25 cellular contexts compared by ENCODE assay signal in genomic region chr5:74173260-74173659, GRCh38.
DNase-seq lines count a peak whose midpoint lies in the region; ATAC-seq, FAIRE-seq and TF ChIP-seq lines count a peak whose summit lies in the region.
"Had no signal": no experiment of that assay in that cellular context is flagged by ENCODE, and none has a peak within 500 bp of the region (broad histone marks: within the 10 kb centered on the region; RNA-seq: fewer than 3 reads in every experiment).

No MANE protein-coding gene starts in this region.

- H3K4me2 ChIP-seq in astrocyte (ENCODE audit: low read length) = no peak overlapping the region

- H3K36me3 ChIP-seq in HEK293 (ENCODE audit: control insufficient read depth in 2 of 2, insufficient read depth in 1 of 2, low read length in 2 of 2) = no peaks in the 10 kb centered on the region
- no peaks in the 10 kb centered on the region for H3K36me3 ChIP-seq in astrocyte (ENCODE audit: insufficient read depth, low read length)
- H3K36me3 ChIP-seq: brain microvascular endothelial cell, lower lobe of right lung, upper lobe of left lung had no signal

- no peak for FAIRE-seq in astrocyte (lab: Jason Lieb, UNC)

- H3K27ac ChIP-seq in HEK293 (ENCODE audit: extremely low read depth, low read depth, low read length) (no peak overlapping the region), astrocyte (ENCODE audit: low read depth, low read length) (peak overlapping the region; percentile 22)
- H3K27ac ChIP-seq: brain microvascular endothelial cell, lower lobe of right lung, upper lobe of left lung, VCaP had no signal

- no peak for ATAC-seq in GM18909 (IDR thresholded peaks at IDR 0.05; ENCODE audit: poor library complexity, unreplicated experiment)
- ATAC-seq: lower lobe of right lung; Panc1; right cardiac atrium; stimulated activated effector memory CD8-positive, alpha-beta T cell treated with anti-CD3 and anti-CD28 coated beads, Interleukin-12 subunit alpha, Interleukin-12 subunit beta, amount 100 ng/mL, for 72 hours had no signal

- H3K4me1 ChIP-seq in HEK293 (ENCODE audit: control insufficient read depth, insufficient read depth, low read length) = peaks cover 1% of the 10 kb centered on the region
- H3K4me1 ChIP-seq in astrocyte (ENCODE audit: insufficient read depth, low read length) = peaks cover 9% of the 10 kb centered on the region
- H3K4me1 ChIP-seq: lower lobe of right lung, upper lobe of left lung had no signal

- H3K27ac Mint-ChIP-seq in astrocyte (ENCODE audit: unreplicated experiment) (peak overlapping the region; percentile 23), endothelial cell (ENCODE audit: unreplicated experiment) (no peak overlapping the region)
- H3K27ac Mint-ChIP-seq: activated CD4-positive, alpha-beta T cell treated with anti-CD3 and anti-CD28 coated beads, Interleukin-2, amount 10 ng/mL, durations not matched to agents 24 days and 14 days; activated T-cell treated with anti-CD3 and anti-CD28 coated beads, Interleukin-2, amount 50 U/mL, for 24 hours; CD4-positive, alpha-beta memory T cell; stimulated activated effector memory CD8-positive, alpha-beta T cell treated with anti-CD3 and anti-CD28 coated beads, Interleukin-12 subunit alpha, Interleukin-12 subunit beta, amount 100 ng/mL, for 72 hours had no signal

- peaks cover 3% of the 10 kb centered on the region for H3K9me3 Mint-ChIP-seq in astrocyte (ENCODE audit: unreplicated experiment)
- no peaks in the 10 kb centered on the region for H3K9me3 Mint-ChIP-seq in endothelial cell (ENCODE audit: unreplicated experiment)
- H3K9me3 Mint-ChIP-seq: activated CD4-positive, alpha-beta T cell treated with anti-CD3 and anti-CD28 coated beads, Interleukin-2, amount 10 ng/mL, durations not matched to agents 24 days and 14 days; activated T-cell treated with anti-CD3 and anti-CD28 coated beads, Interleukin-2, amount 50 U/mL, for 24 hours; neural crest cell; stimulated activated effector memory CD8-positive, alpha-beta T cell treated with anti-CD3 and anti-CD28 coated beads, Interleukin-12 subunit alpha, Interleukin-12 subunit beta, amount 100 ng/mL, for 72 hours had no signal

- H3K27me3 ChIP-seq in astrocyte (ENCODE audit: insufficient read depth, low read length) = no peaks in the 10 kb centered on the region
- H3K27me3 ChIP-seq: brain microvascular endothelial cell, upper lobe of left lung had no signal

- TF ChIP-seq CTCF in HEK293 (tag by site-specific recombination; IDR thresholded peaks at IDR 0.05) (no peak), astrocyte (IDR thresholded peaks at IDR 0.05; ENCODE audit: insufficient read depth, low read depth, low read length) (no peak), endothelial cell (IDR thresholded peaks at IDR 0.05; ENCODE audit: unreplicated experiment) (no peak)

- H3K27me3 Mint-ChIP-seq in astrocyte (ENCODE audit: low read depth, unreplicated experiment) (peaks cover 11% of the 10 kb centered on the region), endothelial cell (ENCODE audit: unreplicated experiment) (no peaks in the 10 kb centered on the region)
- H3K27me3 Mint-ChIP-seq: activated CD4-positive, alpha-beta T cell treated with anti-CD3 and anti-CD28 coated beads, Interleukin-2, amount 10 ng/mL, durations not matched to agents 24 days and 14 days had no signal

- no peaks in the 10 kb centered on the region for H3K79me2 ChIP-seq in astrocyte (ENCODE audit: insufficient read depth, low read length)

- H3K9ac ChIP-seq in astrocyte (ENCODE audit: low read length) = no peak overlapping the region

- CTCF ChIA-PET in HEK293 (lab: Yijun Ruan, JAX) = interaction anchor here (0.7 to 1.3 kb wide), 2 partner anchors 13 to 37 kb away, joined by 3 to 5 read pairs; no protein-coding TSS in a partner anchor

- H4K20me1 ChIP-seq in astrocyte (ENCODE audit: insufficient read depth, low read length) = no peaks in the 10 kb centered on the region

- H3K4me3 Mint-ChIP-seq in astrocyte (ENCODE audit: unreplicated experiment) = no peak overlapping the region
- H3K4me3 Mint-ChIP-seq in endothelial cell (ENCODE audit: unreplicated experiment) = no peak overlapping the region
- H3K4me3 Mint-ChIP-seq: activated CD4-positive, alpha-beta T cell treated with anti-CD3 and anti-CD28 coated beads, Interleukin-2, amount 10 ng/mL, durations not matched to agents 24 days and 14 days; activated T-cell treated with anti-CD3 and anti-CD28 coated beads, Interleukin-2, amount 50 U/mL, for 24 hours; CD4-positive, alpha-beta memory T cell; neural crest cell; stimulated activated effector memory CD8-positive, alpha-beta T cell treated with anti-CD3 and anti-CD28 coated beads, Interleukin-12 subunit alpha, Interleukin-12 subunit beta, amount 100 ng/mL, for 72 hours had no signal

- H3K4me3 ChIP-seq in HEK293 (ENCODE audit: low read depth, low read length) (no peak overlapping the region), astrocyte (ENCODE audit: insufficient read depth, low read depth, low read length) (no peak overlapping the region)
- H3K4me3 ChIP-seq: lower lobe of right lung, upper lobe of left lung had no signal

- no peaks in the 10 kb centered on the region for H3K36me3 Mint-ChIP-seq in astrocyte (ENCODE audit: low read depth, unreplicated experiment)
- H3K36me3 Mint-ChIP-seq in endothelial cell (ENCODE audit: low read depth, unreplicated experiment) = peaks cover 3% of the 10 kb centered on the region
- H3K36me3 Mint-ChIP-seq: CD4-positive, alpha-beta memory T cell; stimulated activated effector memory CD8-positive, alpha-beta T cell treated with anti-CD3 and anti-CD28 coated beads, Interleukin-12 subunit alpha, Interleukin-12 subunit beta, amount 100 ng/mL, for 72 hours had no signal

- H3K4me1 Mint-ChIP-seq in astrocyte (ENCODE audit: low read depth, unreplicated experiment) (peaks cover 17% of the 10 kb centered on the region), endothelial cell (ENCODE audit: unreplicated experiment) (peaks cover 14% of the 10 kb centered on the region)
- H3K4me1 Mint-ChIP-seq: activated CD4-positive, alpha-beta T cell treated with anti-CD3 and anti-CD28 coated beads, Interleukin-2, amount 10 ng/mL, durations not matched to agents 24 days and 14 days; CD4-positive, alpha-beta memory T cell; stimulated activated effector memory CD8-positive, alpha-beta T cell treated with anti-CD3 and anti-CD28 coated beads, Interleukin-12 subunit alpha, Interleukin-12 subunit beta, amount 100 ng/mL, for 72 hours had no signal

- H2AFZ ChIP-seq in astrocyte (ENCODE audit: low read depth, low read length) = no peak overlapping the region

- POLR2A ChIA-PET in HEK293 (lab: Yijun Ruan, JAX) = no interaction called here

- no peaks in the 10 kb centered on the region for H3K9me3 ChIP-seq in HEK293 (ENCODE audit: control insufficient read depth, insufficient read depth, low read depth, low read length)
- H3K9me3 ChIP-seq in astrocyte (ENCODE audit: insufficient read depth, low read depth, low read length) = no peaks in the 10 kb centered on the region
- H3K9me3 ChIP-seq: lower lobe of right lung, upper lobe of left lung had no signal

- DNase-seq in astrocyte (ENCODE audit: low read depth) = peak; percentile 77
- peak; percentile 83 for DNase-seq in islet precursor cell
- DNase-seq in glomerular visceral epithelial cell (ENCODE audit: extremely low spot score) = no peak
- DNase-seq in endothelial cell (ENCODE audit: low spot score) = no peak
- no peak for DNase-seq in NCI-H1105 (lab: John Stamatoyannopoulos, UW)
- DNase-seq: activated CD4-positive, alpha-beta T cell treated with anti-CD3 and anti-CD28 coated beads, Interleukin-2, amount 10 ng/mL, durations not matched to agents 24 days and 14 days; activated gamma-delta T cell; activated T-cell treated with anti-CD3 and anti-CD28 coated beads, Interleukin-2, amount 50 U/mL, for 24 hours; brain microvascular endothelial cell; CD4-positive, alpha-beta memory T cell; kidney glomerular epithelial cell; lower lobe of right lung; MV-4-11; NCI-H526; right cardiac atrium; SHP77; stimulated activated CD4-positive, alpha-beta T cell treated with anti-CD3 and anti-CD28 coated beads, Interleukin-12 subunit alpha, Interleukin-12 subunit beta, amount 100 ng/mL, for 4 hours; stimulated activated CD4-positive, alpha-beta T cell treated with anti-CD3 and anti-CD28 coated beads, Interleukin-4, amount 100 ng/mL, for 24 hours; upper lobe of left lung had no signal

TF ChIP-seq in HEK293, 187 proteins besides CTCF, POLR2A, EP300 and RAD21:
- TF ChIP-seq ZNF645 (tag by site-specific recombination; IDR thresholded peaks at IDR 0.05) (no peak), ZNF843 (tag by site-specific recombination; IDR thresholded peaks at IDR 0.05) (no peak), ZIC2 (tag by site-specific recombination; IDR thresholded peaks at IDR 0.05) (peak; percentile 92), BCL11B (tag by site-specific recombination; IDR thresholded peaks at IDR 0.05; ENCODE audit: low read depth) (no peak), ZNF433 (tag by site-specific recombination; IDR thresholded peaks at IDR 0.05; ENCODE audit: low read depth) (no peak), RBAK (tag by site-specific recombination; IDR thresholded peaks at IDR 0.05) (no peak)
TF ChIP-seq in HEK293: peak in this region for 1.

Comparison
In these comparisons a context has a peak if more than half of its experiments do, and no peak if none do; other contexts are left out.
1. DNase-seq: peak in astrocyte (single experiment) and islet precursor cell (single experiment); none in glomerular visceral epithelial cell (single experiment), endothelial cell (single experiment) and NCI-H1105 (single experiment).